In the genomic region with DNA sequence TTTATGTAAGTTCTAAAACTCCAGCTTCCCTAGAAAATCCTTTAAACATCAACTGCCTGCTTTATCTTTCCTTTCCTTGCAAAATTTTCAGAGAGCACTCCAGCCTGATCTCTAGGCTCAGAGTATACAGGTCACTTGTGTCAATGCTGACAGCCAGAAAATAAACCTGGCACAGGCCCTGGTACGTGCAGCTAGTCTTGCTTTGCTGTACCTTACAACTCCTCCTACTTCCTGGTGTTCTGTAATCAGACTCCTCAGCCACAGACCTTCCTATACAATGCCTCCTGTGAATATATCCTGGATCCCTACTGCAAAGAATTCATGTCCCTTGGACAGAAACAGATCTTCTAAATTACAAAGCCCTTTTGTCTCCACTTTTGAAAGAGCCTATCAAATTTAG, we compare ENCODE assay signal across 8 cellular contexts. TPM values are rescaled to one million over a fixed set of nuclear protein-coding genes. Genes with fewer than 3 reads are reported as not detected.
DNase-seq lines count a peak whose midpoint lies in the region; ATAC-seq, FAIRE-seq and TF ChIP-seq lines count a peak whose summit lies in the region.

No MANE protein-coding gene starts in this region.

- no peaks in the 10 kb centered on the region for H3K79me2 ChIP-seq in PC-9 (ENCODE audit: low read depth)
- no peaks in the 10 kb centered on the region for H3K79me2 ChIP-seq in H1 (ENCODE audit: control insufficient read depth in 1 of 2, insufficient read depth in 2 of 2, low read length in 2 of 2)
- no peaks in the 10 kb centered on the region for H3K79me2 ChIP-seq in smooth muscle cell (ENCODE audit: low read depth)

- TF ChIP-seq RAD21 in H1 (IDR thresholded peaks at IDR 0.05 in 1 of 2, conservative IDR thresholded peaks at IDR 0.05 in 1 of 2; ENCODE audit: low read depth in 2 of 2, low read length in 2 of 2), result no peak

- H3K4me3 ChIP-seq in PC-9 (peak overlapping the region; percentile 13), H1 (ENCODE audit: extremely low read depth in 1 of 4, insufficient read depth in 2 of 4, low read depth in 3 of 4, low read length in 4 of 4) (no peak overlapping the region), smooth muscle cell (no peak overlapping the region)

- peaks cover 8% of the 10 kb centered on the region for H3F3A ChIP-seq in PC-9 (ENCODE audit: insufficient read depth, low read depth)
- H3F3A ChIP-seq in smooth muscle cell (ENCODE audit: low read depth), result no peaks in the 10 kb centered on the region

- CTCF ChIA-PET in PC-9 (lab: Charles Lee) (no interaction called here), H1 (lab: Charles Lee; ENCODE audit: partially characterized antibody) (interaction anchor here (0.6 to 1.4 kb wide), 6 partner anchors 15 to 531 kb away, joined by 3 read pairs; no protein-coding TSS in a partner anchor)

- H3K14ac ChIP-seq in H1 (ENCODE audit: insufficient read length), result no peak overlapping the region

- DNase-seq in GM12892 (ENCODE audit: insufficient read length), result no peak
- DNase-seq in PC-9, result peak; percentile 29 to 76
- DNase-seq in H1 (ENCODE audit: low read depth in 1 of 2, low spot score in 2 of 2), result no peak
- no peak for DNase-seq in smooth muscle cell (lab: John Stamatoyannopoulos, UW; ENCODE audit: unreplicated experiment)
- no peak for DNase-seq in AG08395 (ENCODE audit: low spot score)
- DNase-seq in GDM1 (lab: John Stamatoyannopoulos, UW), result no peak

- H2AFZ ChIP-seq in PC-9 (peak overlapping the region; percentile 76), H1 (ENCODE audit: low read length) (peak overlapping the region; percentile 69; the same call in 1 of the 2 replicates), smooth muscle cell (ENCODE audit: low read depth) (peak overlapping the region; percentile 91)

- no peak overlapping the region for H2AK5ac ChIP-seq in H1 (ENCODE audit: low read depth, low read length)

- no peak for TF ChIP-seq EP300 in H1 (IDR thresholded peaks at IDR 0.05; ENCODE audit: borderline replicate concordance in 1 of 2, low read depth in 2 of 2, low read length in 2 of 2)

- H3K9me3 ChIP-seq in PC-9 (ENCODE audit: insufficient read depth, low read depth) (no peaks in the 10 kb centered on the region), H1 (ENCODE audit: insufficient read depth in 2 of 2, low read depth in 1 of 2, low read length in 1 of 2) (no peaks in the 10 kb centered on the region), smooth muscle cell (replicated peaks; ENCODE audit: low read depth) (no peaks in the 10 kb centered on the region)

- H2BK5ac ChIP-seq in H1 (ENCODE audit: low read depth, low read length), result no peak overlapping the region

- no peaks in the 10 kb centered on the region for H3K23me2 ChIP-seq in H1 (ENCODE audit: low read depth, low read length)

- peak; percentile 22 for ATAC-seq in HG02798 (IDR thresholded peaks at IDR 0.05; ENCODE audit: poor library complexity, unreplicated experiment)
- ATAC-seq in GM21528 (IDR thresholded peaks at IDR 0.05; ENCODE audit: low FRiP score, unreplicated experiment), result no peak

- H3K9ac ChIP-seq in H1 (replicated peaks in 1 of 4; ENCODE audit: extremely low read depth in 1 of 4, low read depth in 3 of 4, low read length in 3 of 4) (no peak overlapping the region), smooth muscle cell (ENCODE audit: low read depth) (no peak overlapping the region)

- 60% methylated on average over 1 of the region's 1 CpG; no CpG with 5 or more reads in 1 of the 2 experiments for WGBS in H1 (ENCODE audit: extremely low coverage in 1 of 2, insufficient coverage in 1 of 2, insufficient read length in 1 of 2, insufficient replicate concordance in 2 of 2, low coverage in 1 of 2, low lambda C conversion rate in 2 of 2, missing lambda C conversion rate in 1 of 2), 2 experiments
- WGBS in smooth muscle cell (ENCODE audit: low lambda C conversion rate), result 17% methylated on average over 1 of the region's 1 CpG

- H3K27me3 ChIP-seq in PC-9 (ENCODE audit: insufficient read depth, low read depth), result no peaks in the 10 kb centered on the region
- H3K27me3 ChIP-seq in H1 (replicated peaks in 1 of 4; ENCODE audit: control insufficient read depth in 3 of 4, extremely low read depth in 1 of 4, insufficient read depth in 3 of 4, low read length in 3 of 4), result no peaks in the 10 kb centered on the region
- H3K27me3 ChIP-seq in smooth muscle cell (ENCODE audit: low read depth), result no peaks in the 10 kb centered on the region

- H2BK15ac ChIP-seq in H1 (ENCODE audit: low read length), result no peak overlapping the region

- H3K4ac ChIP-seq in H1 (replicated peaks; ENCODE audit: insufficient read length, low read depth, low read length), result no peak overlapping the region

- H4K8ac ChIP-seq in H1 (ENCODE audit: extremely low read depth, insufficient read depth, low read length), result no peak overlapping the region

- H2BK20ac ChIP-seq in H1 (ENCODE audit: low read length), result no peak overlapping the region

- TF ChIP-seq CTCF in PC-9 (conservative IDR thresholded peaks at IDR 0.05) (no peak), H1 (IDR thresholded peaks at IDR 0.05; ENCODE audit: control extremely low read depth in 1 of 3, insufficient read depth in 1 of 3, low read depth in 1 of 3, low read length in 3 of 3) (no peak), smooth muscle cell (IDR thresholded peaks at IDR 0.05; ENCODE audit: borderline replicate concordance, insufficient read depth, poor library complexity, severe bottlenecking) (no peak)

- BruUV-seq in PC-9 (replicated peaks; lab: Mats Ljungman, UMichigan), result no TSS peak

- TF ChIP-seq POLR2A in GM12892 (IDR thresholded peaks at IDR 0.05; ENCODE audit: low read depth, low read length) (no peak), H1 (IDR thresholded peaks at IDR 0.05; ENCODE audit: control extremely low read depth in 1 of 2, low read depth in 2 of 2, low read length in 2 of 2) (no peak)

- H3K9me2 ChIP-seq in PC-9 (ENCODE audit: insufficient read depth), result no peaks in the 10 kb centered on the region

- no peaks in the 10 kb centered on the region for H3K36me3 ChIP-seq in PC-9 (ENCODE audit: low read depth)
- H3K36me3 ChIP-seq in H1 (ENCODE audit: control insufficient read depth in 2 of 4, insufficient read depth in 4 of 4, low read length in 3 of 4), result no peaks in the 10 kb centered on the region
- no peaks in the 10 kb centered on the region for H3K36me3 ChIP-seq in smooth muscle cell (ENCODE audit: low read depth)

- H3K23ac ChIP-seq in H1 (ENCODE audit: insufficient read length), result no peak overlapping the region

- POLR2A ChIA-PET in PC-9 (lab: Charles Lee; ENCODE audit: unreplicated experiment) (interaction anchor here (0.5 kb wide), 1 partner anchor 1600 kb away, joined by 4 read pairs; no protein-coding TSS in a partner anchor), H1 (lab: Charles Lee; ENCODE audit: partially characterized antibody) (no interaction called here)

- H3K56ac ChIP-seq in H1 (replicated peaks; ENCODE audit: insufficient read length, low read depth, low read length), result no peak overlapping the region

- H3K4me1 ChIP-seq in PC-9 (replicated peaks; ENCODE audit: insufficient read depth) (peaks cover 32% of the 10 kb centered on the region), H1 (replicated peaks in 1 of 4; ENCODE audit: control insufficient read depth in 3 of 4, insufficient read depth in 4 of 4, low read length in 3 of 4) (peaks cover 0 to 5% (median 0%) of the 10 kb centered on the region in 4 experiments; a peak in 1 of 7 replicates), smooth muscle cell (ENCODE audit: low read depth) (peaks cover 13% of the 10 kb centered on the region)

- H3K27ac ChIP-seq in PC-9, result peak overlapping the region; percentile 53
- no peak overlapping the region for H3K27ac ChIP-seq in H1 (ENCODE audit: low read depth, low read length)
- H3K27ac ChIP-seq in smooth muscle cell (ENCODE audit: low read depth), result no peak overlapping the region

- FAIRE-seq in GM12892 (lab: Jason Lieb, UNC) (peak; percentile 81), H1 (lab: Jason Lieb, UNC) (no peak)

- H3K79me1 ChIP-seq in H1 (ENCODE audit: low read depth, low read length), result no peaks in the 10 kb centered on the region

- intact Hi-C loops in PC-9 (cut with micrococcal nuclease; ENCODE audit: unreplicated experiment), result no loop called here

- no peak overlapping the region for H2BK12ac ChIP-seq in H1 (ENCODE audit: low read depth, low read length)

- H4K5ac ChIP-seq in H1 (ENCODE audit: insufficient read length, low read depth, low read length), result no peak overlapping the region

- H2BK120ac ChIP-seq in H1 (replicated peaks; ENCODE audit: low read depth, low read length), result no peak overlapping the region

- H3K4me2 ChIP-seq in PC-9 (peak overlapping the region; percentile 55), H1 (ENCODE audit: insufficient read depth in 1 of 2, low read depth in 2 of 2, low read length in 2 of 2) (no peak overlapping the region), smooth muscle cell (peak overlapping the region; percentile 38)

- H4K91ac ChIP-seq in H1 (replicated peaks; ENCODE audit: insufficient read length, low read length), result no peak overlapping the region

- no peak overlapping the region for H3K18ac ChIP-seq in H1 (ENCODE audit: extremely low read depth, low read length)

- H4K20me1 ChIP-seq in PC-9 (ENCODE audit: insufficient read depth) (no peaks in the 10 kb centered on the region), H1 (replicated peaks in 1 of 2; ENCODE audit: control insufficient read depth in 1 of 2, insufficient read depth in 2 of 2, low read length in 2 of 2) (no peaks in the 10 kb centered on the region), smooth muscle cell (ENCODE audit: low read depth) (no peaks in the 10 kb centered on the region)

RNA-seq across cellular contexts. Expression of gene TMEM123, which starts 24.2 kb away (rescaled TPM):
- polyA plus RNA-seq in GM12892 (2012; ENCODE audit: missing spikeins), result 128 TPM
- total RNA-seq in PC-9 (2021) (94.0 and 201 TPM in 2 replicates), smooth muscle cell (77.6 and 78.8 TPM in 2 replicates)
- total RNA-seq in H1 (2021; fragmentation: NEBNext Ultra II Directional; extraction: Animal tissue kit (Norgen Biotek cat#: 25700)), result 80.1 and 82.3 TPM in 2 replicates
- polyA plus RNA-seq in H1 (2011; rRNA removed) (25.4 and 75.5 TPM in 2 replicates), smooth muscle cell (38.8 and 55.8 TPM in 2 replicates)
- 60.1 TPM for polyA plus RNA-seq in H1 (2011; cell fraction: cytosol; rRNA removed)
- 52.9 TPM for polyA plus RNA-seq in H1 (2011; cell fraction: nucleus; rRNA removed)
- 63.1 to 79.7 TPM (median 72.2 TPM) in 4 replicates for polyA plus RNA-seq in H1 (2012, experiment 1 of 2)
- 6.1 TPM for polyA plus RNA-seq in H1 (2012, experiment 2 of 2)
- 39.8 TPM for polyA plus RNA-seq in H1 (2013, experiment 1 of 2)
- 45.5 TPM for polyA plus RNA-seq in H1 (2013, experiment 2 of 2)
- 124 and 302 TPM in 2 replicates for polyA minus RNA-seq in H1 (2011; rRNA and poly(A)+ RNA removed)
- 79.0 TPM for polyA minus RNA-seq in H1 (2011; cell fraction: cytosol; rRNA and poly(A)+ RNA removed)
- 301 TPM for polyA minus RNA-seq in H1 (2011; cell fraction: nucleus; rRNA and poly(A)+ RNA removed)

RNA-seq across cellular contexts. Expression of gene MMP7, which starts 53.7 kb away (rescaled TPM):
- 5.7 TPM for polyA plus RNA-seq in GM12892 (2012; ENCODE audit: missing spikeins)
- 1.1 and 1.3 TPM in 2 replicates for total RNA-seq in PC-9 (2021)
- not detected in 2 replicates for total RNA-seq in H1 (2021; fragmentation: NEBNext Ultra II Directional; extraction: Animal tissue kit (Norgen Biotek cat#: 25700))
- not detected in 2 replicates for polyA plus RNA-seq in H1 (2011; rRNA removed)
- not detected for polyA plus RNA-seq in H1 (2011; cell fraction: cytosol; rRNA removed)
- polyA plus RNA-seq in H1 (2011; cell fraction: nucleus; rRNA removed), result not detected
- polyA plus RNA-seq in H1 (2012, experiment 1 of 2), result not detected in 4 replicates
- not detected for polyA plus RNA-seq in H1 (2012, experiment 2 of 2)
- not detected for polyA plus RNA-seq in H1 (2013, experiment 1 of 2)
- polyA plus RNA-seq in H1 (2013, experiment 2 of 2), result not detected
- not detected in 2 replicates for polyA minus RNA-seq in H1 (2011; rRNA and poly(A)+ RNA removed)
- not detected for polyA minus RNA-seq in H1 (2011; cell fraction: cytosol; rRNA and poly(A)+ RNA removed)
- not detected for polyA minus RNA-seq in H1 (2011; cell fraction: nucleus; rRNA and poly(A)+ RNA removed)
- 8.0 and 12.6 TPM in 2 replicates for total RNA-seq in smooth muscle cell
- polyA plus RNA-seq in smooth muscle cell, result 4.3 and 16.4 TPM in 2 replicates

Comparison
In these comparisons a context has a peak if more than half of its experiments do, and no peak if none do; other contexts are left out.
1. DNase-seq: peak in PC-9 (2 of 2); none in GM12892 (single experiment), H1 (0 of 2), smooth muscle cell (single experiment), AG08395 (single experiment) and GDM1 (single experiment).
2. H3K4me2 ChIP-seq: peak in PC-9 (single experiment) and smooth muscle cell (single experiment); none in H1 (0 of 2).
3. Peak in every context shown above with its lines, with median percentiles within 50 percentile points of each other: H2AFZ ChIP-seq.